ENCODE assay signal across 12 cellular contexts in the genomic region with DNA sequence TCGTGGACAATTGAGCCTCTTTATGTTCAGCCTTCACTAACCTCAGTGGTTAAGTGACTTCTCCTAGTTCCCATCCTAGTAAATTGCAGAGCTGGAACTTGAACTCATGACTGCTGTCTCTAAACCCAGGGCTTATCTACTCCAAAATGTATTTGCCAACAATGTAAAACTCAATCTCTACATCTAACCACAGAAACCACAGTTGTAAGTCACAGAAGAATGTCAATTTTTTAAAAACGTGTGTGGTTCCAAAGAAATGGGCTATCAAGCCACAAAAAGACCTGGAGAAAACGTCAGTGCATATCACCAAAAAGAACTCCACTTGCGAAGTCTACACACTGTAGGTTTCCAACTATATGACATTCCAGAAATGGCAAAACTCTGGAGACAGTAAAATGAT.
DNase-seq lines count a peak whose midpoint lies in the region; ATAC-seq, FAIRE-seq and TF ChIP-seq lines count a peak whose summit lies in the region.
"Had no signal": no experiment of that assay in that cellular context is flagged by ENCODE, and none has a peak within 500 bp of the region (broad histone marks: within the 10 kb centered on the region; RNA-seq: fewer than 3 reads in every experiment).

No MANE protein-coding gene starts in this region.

- no peaks in the 10 kb centered on the region for H3K27me3 Mint-ChIP-seq in activated CD4-positive, alpha-beta T cell treated with anti-CD3 and anti-CD28 coated beads, Interleukin-2, amount 10 ng/mL, durations not matched to agents 7 days and 5 days

- intact Hi-C loops in K562 (cut with micrococcal nuclease): loop anchor here (5.0 to 10.0 kb wide), 2 partner anchors 244 to 357 kb away; partner anchors contain the start of gene IVNS1ABP

- 0 out of 2 replicates have a peak, but pooled peaks have one; percentile 24 for TF ChIP-seq EP300 in K562 (IDR thresholded peaks at IDR 0.05; ENCODE audit: low read length)

- ATAC-seq in K562 (no peak), HG03135 (IDR thresholded peaks at IDR 0.05; ENCODE audit: unreplicated experiment) (no peak), HG03520 (IDR thresholded peaks at IDR 0.05; ENCODE audit: unreplicated experiment) (no peak)

- H3K27ac ChIP-seq in OCI-LY3 (ENCODE audit: low read length) (peak overlapping the region; percentile 96), K562 (ENCODE audit: extremely low read depth, low read depth, low read length) (no peak overlapping the region), smooth muscle cell (ENCODE audit: low read depth) (peak overlapping the region; percentile 65)
- H3K27ac ChIP-seq: ovary, thoracic aorta had no signal

- H3K9ac ChIP-seq in OCI-LY3 (ENCODE audit: low read length) (peak overlapping the region; percentile 92), K562 (ENCODE audit: insufficient read depth in 1 of 2, low read depth in 2 of 2, low read length in 2 of 2) (no peak overlapping the region), smooth muscle cell (ENCODE audit: low read depth) (no peak overlapping the region)

- H3K36me3 Mint-ChIP-seq in activated CD4-positive, alpha-beta T cell treated with anti-CD3 and anti-CD28 coated beads, Interleukin-2, amount 10 ng/mL, durations not matched to agents 7 days and 5 days (ENCODE audit: low read depth): no peaks in the 10 kb centered on the region

- peaks cover 52% of the 10 kb centered on the region for H3K4me1 Mint-ChIP-seq in activated CD4-positive, alpha-beta T cell treated with anti-CD3 and anti-CD28 coated beads, Interleukin-2, amount 10 ng/mL, durations not matched to agents 7 days and 5 days

- POLR2A ChIA-PET in activated CD4-positive, alpha-beta T cell treated with anti-CD3 and anti-CD28 coated beads, Interleukin-2, amount 10 ng/mL, durations not matched to agents 7 days and 5 days (lab: Charles Lee): interaction anchor here (1.0 kb wide), 1 partner anchor 244 kb away, joined by 3 read pairs; the partner anchor contains the start of gene IVNS1ABP
- POLR2A ChIA-PET in K562 (lab: Yijun Ruan, JAX): no interaction called here

- H3K79me2 ChIP-seq in OCI-LY3 (ENCODE audit: low read length) (peaks cover 22% of the 10 kb centered on the region), K562 (ENCODE audit: control insufficient read depth, insufficient read depth, low read length) (no peaks in the 10 kb centered on the region), smooth muscle cell (ENCODE audit: low read depth) (no peaks in the 10 kb centered on the region)

- 1% methylated on average over 4 of the region's 4 CpGs for WGBS in K562 (ENCODE audit: insufficient coverage, low coverage, missing lambda C conversion rate)
- WGBS in smooth muscle cell (ENCODE audit: low lambda C conversion rate): 30% methylated on average over 4 of the region's 4 CpGs

- 0 out of 2 replicates have a peak, but pooled peaks have one; percentile 4 for TF ChIP-seq CTCF in OCI-LY3 (IDR thresholded peaks at IDR 0.05; ENCODE audit: low read depth, low read length)
- TF ChIP-seq CTCF in K562 (IDR thresholded peaks at IDR 0.05 in 2 of 3, conservative IDR thresholded peaks at IDR 0.05 in 1 of 3; ENCODE audit: insufficient read depth in 2 of 3, low read depth in 1 of 3, low read length in 3 of 3): no peak
- no peak for TF ChIP-seq CTCF in smooth muscle cell (IDR thresholded peaks at IDR 0.05; ENCODE audit: borderline replicate concordance, insufficient read depth, poor library complexity, severe bottlenecking)

- no peak for FAIRE-seq in K562 (lab: Jason Lieb, UNC)

- no peaks in the 10 kb centered on the region for H3K36me3 ChIP-seq in OCI-LY3 (replicated peaks; ENCODE audit: low read depth, low read length)
- no peaks in the 10 kb centered on the region for H3K36me3 ChIP-seq in K562 (ENCODE audit: control insufficient read depth, insufficient read depth, low read length)
- no peaks in the 10 kb centered on the region for H3K36me3 ChIP-seq in smooth muscle cell (ENCODE audit: low read depth)
- H3K36me3 ChIP-seq: ovary, thoracic aorta had no signal

- H3K27me3 ChIP-seq in OCI-LY3 (ENCODE audit: low read depth, low read length): no peaks in the 10 kb centered on the region
- peaks cover 0 to 2% of the 10 kb centered on the region in 2 experiments; a peak in 3 of 5 replicates for H3K27me3 ChIP-seq in K562 (ENCODE audit: control insufficient read depth in 2 of 2, insufficient read depth in 2 of 2, low read length in 2 of 2)
- no peaks in the 10 kb centered on the region for H3K27me3 ChIP-seq in smooth muscle cell (ENCODE audit: low read depth)
- H3K27me3 ChIP-seq: ovary had no signal

- TF ChIP-seq RAD21 in K562 (CRISPR knock-in tag; conservative IDR thresholded peaks at IDR 0.05 in 1 of 2, IDR thresholded peaks at IDR 0.05 in 1 of 2): no peak

- BruUV-seq in K562 (replicated peaks; lab: Mats Ljungman, UMichigan): no TSS peak

- H3K4me3 Mint-ChIP-seq in activated CD4-positive, alpha-beta T cell treated with anti-CD3 and anti-CD28 coated beads, Interleukin-2, amount 10 ng/mL, durations not matched to agents 7 days and 5 days: peak overlapping the region; percentile 8

- peaks cover 10% of the 10 kb centered on the region for H3F3A ChIP-seq in smooth muscle cell (ENCODE audit: low read depth)

- no peak for TF ChIP-seq POLR2A in K562 (conservative IDR thresholded peaks at IDR 0.05)

- no peaks in the 10 kb centered on the region for H3K9me1 ChIP-seq in K562 (ENCODE audit: control insufficient read depth, insufficient read depth, low read length)

- H2AFZ ChIP-seq in OCI-LY3 (ENCODE audit: low read depth, low read length) (peak overlapping the region; percentile 4; the same call in 1 of the 2 replicates), K562 (ENCODE audit: low read depth, low read length) (no peak overlapping the region), smooth muscle cell (ENCODE audit: low read depth) (no peak overlapping the region)

- CTCF ChIA-PET in activated CD4-positive, alpha-beta T cell treated with anti-CD3 and anti-CD28 coated beads, Interleukin-2, amount 10 ng/mL, durations not matched to agents 7 days and 5 days (lab: Charles Lee): interaction anchor here (0.6 to 1.0 kb wide), 3 partner anchors 13 to 86 kb away, joined by 3 read pairs; no protein-coding TSS in a partner anchor
- CTCF ChIA-PET in K562 (lab: Yijun Ruan, JAX; ENCODE audit: low intra/inter-chr PET ratio): no interaction called here

- peaks cover 5% of the 10 kb centered on the region for H3K9me3 Mint-ChIP-seq in activated CD4-positive, alpha-beta T cell treated with anti-CD3 and anti-CD28 coated beads, Interleukin-2, amount 10 ng/mL, durations not matched to agents 7 days and 5 days

- H3K9me3 ChIP-seq in OCI-LY3 (ENCODE audit: insufficient read depth, low read length) (no peaks in the 10 kb centered on the region), K562 (replicated peaks; ENCODE audit: control insufficient read depth, insufficient read depth, low read depth, low read length) (no peaks in the 10 kb centered on the region), smooth muscle cell (replicated peaks; ENCODE audit: low read depth) (no peaks in the 10 kb centered on the region)
- H3K9me3 ChIP-seq: ovary, thoracic aorta had no signal

- H4K20me1 ChIP-seq in OCI-LY3 (ENCODE audit: insufficient read depth, low read length) (no peaks in the 10 kb centered on the region), K562 (replicated peaks; ENCODE audit: control insufficient read depth, insufficient read depth, low read length) (no peaks in the 10 kb centered on the region), smooth muscle cell (ENCODE audit: low read depth) (no peaks in the 10 kb centered on the region)

- H3K4me3 ChIP-seq in OCI-LY3 (ENCODE audit: low read length): peak overlapping the region; percentile 51
- no peak overlapping the region for H3K4me3 ChIP-seq in K562
- H3K4me3 ChIP-seq in smooth muscle cell: no peak overlapping the region
- H3K4me3 ChIP-seq: ovary, thoracic aorta had no signal

- H3K4me2 ChIP-seq in OCI-LY3 (ENCODE audit: low read length) (peak overlapping the region; percentile 72), K562 (ENCODE audit: insufficient read depth, low read length) (no peak overlapping the region), smooth muscle cell (no peak overlapping the region)

- H3K27ac Mint-ChIP-seq in activated CD4-positive, alpha-beta T cell treated with anti-CD3 and anti-CD28 coated beads, Interleukin-2, amount 10 ng/mL, durations not matched to agents 7 days and 5 days: peak overlapping the region; percentile 60

- in situ Hi-C loops in K562 (cut with MboI): no loop called here

- H3K4me1 ChIP-seq in OCI-LY3 (ENCODE audit: low read length): peaks cover 60% of the 10 kb centered on the region
- no peaks in the 10 kb centered on the region; a peak in 1 of 5 replicates for H3K4me1 ChIP-seq in K562 (replicated peaks in 1 of 2; ENCODE audit: control insufficient read depth in 2 of 2, insufficient read depth in 2 of 2, low read length in 2 of 2)
- peaks cover 9% of the 10 kb centered on the region for H3K4me1 ChIP-seq in smooth muscle cell (ENCODE audit: low read depth)

- no peak for DNase-seq in activated CD4-positive, alpha-beta T cell treated with anti-CD3 and anti-CD28 coated beads, Interleukin-2, amount 10 ng/mL, durations not matched to agents 7 days and 5 days
- DNase-seq in activated CD4-positive, alpha-beta T cell treated with anti-CD3 and anti-CD28 coated beads for 1 hour: no peak
- DNase-seq in K562 (ENCODE audit: extremely low read depth in 1 of 4, low spot score in 3 of 4) (no peak), smooth muscle cell (lab: John Stamatoyannopoulos, UW; ENCODE audit: unreplicated experiment) (no peak), DMS 273 treated with DMSO at 0.1 percent for 48 hours (lab: John Stamatoyannopoulos, UW) (no peak)
- DNase-seq: NCI-H2029; ovary; stimulated activated CD4-positive, alpha-beta T cell treated with anti-CD3 and anti-CD28 coated beads, Interleukin-4, amount 100 ng/mL, for 4 hours had no signal

TF ChIP-seq in K562, 482 proteins besides CTCF, POLR2A, EP300 and RAD21 (continues in another document):
- TF ChIP-seq NONO (IDR thresholded peaks at IDR 0.05; ENCODE audit: low read depth in 2 of 2, low read length in 1 of 2): no peak
- peak; percentile 72 for TF ChIP-seq MEIS2 (IDR thresholded peaks at IDR 0.05; ENCODE audit: partially characterized antibody)
- no peak for TF ChIP-seq ZNF586 (CRISPR knock-in tag; conservative IDR thresholded peaks at IDR 0.05)
- TF ChIP-seq KDM2B (CRISPR knock-in tag; IDR thresholded peaks at IDR 0.05): no peak
- no peak for TF ChIP-seq SUPT5H (IDR thresholded peaks at IDR 0.05)
- TF ChIP-seq ZNF124 (CRISPR knock-in tag; IDR thresholded peaks at IDR 0.05): no peak
